ENCODE assay signal across 15 cellular contexts in genomic region chr21:46216132-46216747, GRCh38.
"Had no signal": no experiment of that assay in that cellular context is flagged by ENCODE, and none has a peak within 500 bp of the region (broad histone marks: within the 10 kb centered on the region; RNA-seq: fewer than 3 reads in every experiment).

No MANE protein-coding gene starts in this region.

- FAIRE-seq: colon, endothelial cell of umbilical vein, urothelium cell line had no signal

- H3K4me1 Mint-ChIP-seq: WTC11 had no signal

- H3K9me3 ChIP-seq: SK-N-SH, stomach had no signal

- H3K4me1 ChIP-seq: foreskin keratinocyte, stomach had no signal

- H3K27ac Mint-ChIP-seq: activated naive CD4-positive, alpha-beta T cell treated with anti-CD3 and anti-CD28 coated beads for 36 hours; T-helper 17 cell; WTC11 had no signal

- H3K4me2 ChIP-seq: SK-N-SH had no signal

- H3K36me3 Mint-ChIP-seq: natural killer cell had no signal

- H3K27me3 ChIP-seq: foreskin keratinocyte, stomach had no signal

- H3K9me3 Mint-ChIP-seq: activated naive CD4-positive, alpha-beta T cell treated with anti-CD3 and anti-CD28 coated beads for 36 hours; natural killer cell; WTC11 had no signal

- H3K27ac ChIP-seq: foreskin keratinocyte, stomach had no signal

- H3K4me3 Mint-ChIP-seq: activated naive CD4-positive, alpha-beta T cell treated with anti-CD3 and anti-CD28 coated beads for 36 hours; natural killer cell; T-helper 17 cell; WTC11 had no signal

- ATAC-seq: foreskin keratinocyte, natural killer cell, WTC11 had no signal

- H3K4me3 ChIP-seq: stomach had no signal

- H3K9ac ChIP-seq: SK-N-SH had no signal

- DNase-seq: activated CD4-positive, alpha-beta T cell treated with anti-CD3 and anti-CD28 coated beads, Interleukin-2, amount 50 U/mL, for 1 hour; activated naive CD4-positive, alpha-beta T cell treated with anti-CD3 and anti-CD28 coated beads for 36 hours; amygdala; foreskin keratinocyte; natural killer cell; occipital lobe; SK-N-SH; stimulated activated CD4-positive, alpha-beta T cell treated with anti-CD3 and anti-CD28 coated beads, Interleukin-4, amount 100 ng/mL, for 1 hour; stimulated activated CD8-positive, alpha-beta memory T cell treated with anti-CD3 and anti-CD28 coated beads, Interleukin-4, amount 100 ng/mL, for 48 hours; stomach; T-helper 17 cell had no signal

- H3K27me3 Mint-ChIP-seq: T-helper 17 cell had no signal
